ENCODE assay signal across 19 cellular contexts in the genomic region with DNA sequence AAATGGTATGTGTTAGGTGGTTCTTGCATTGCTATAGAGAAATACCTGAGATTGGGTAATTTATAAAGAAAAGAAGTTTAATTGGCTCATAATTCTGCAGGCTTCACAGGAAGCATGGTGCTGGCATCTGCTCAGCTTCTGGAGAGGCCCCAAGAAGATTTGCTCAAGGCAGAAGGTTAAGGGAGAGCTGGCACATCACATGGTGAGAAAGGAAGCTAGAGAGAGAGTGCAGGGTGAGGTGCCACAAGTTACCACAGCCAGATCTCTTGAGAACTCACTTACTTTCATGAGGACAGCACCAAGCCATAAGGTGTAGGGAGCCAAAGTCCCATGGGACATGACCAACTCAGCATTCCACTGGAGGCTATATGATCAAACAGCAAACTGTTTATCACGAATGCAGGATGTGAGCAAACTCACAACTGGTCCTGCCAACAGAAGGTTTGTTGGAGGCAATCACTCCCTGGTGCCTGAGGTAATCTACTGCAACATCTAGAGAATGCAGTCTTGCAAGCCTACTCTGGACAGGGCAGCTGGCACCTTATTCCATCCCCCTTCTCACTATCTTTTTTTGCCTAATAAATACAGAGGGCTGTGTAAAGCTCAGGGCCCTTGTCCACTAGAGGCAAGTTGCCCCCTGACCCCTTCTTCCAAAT.
"Had no signal": no experiment of that assay in that cellular context is flagged by ENCODE, and none has a peak within 500 bp of the region (broad histone marks: within the 10 kb centered on the region; RNA-seq: fewer than 3 reads in every experiment).

No MANE protein-coding gene starts in this region.

- H3K36me3 ChIP-seq: left lung, right lobe of liver, transverse colon, uterus had no signal

- H3K4me3 ChIP-seq: left lung, right lobe of liver, skin epidermis, transverse colon, uterus had no signal

- ATAC-seq: activated CD4-positive, alpha-beta T cell treated with anti-CD3 and anti-CD28 coated beads for 36 hours; left lung; right lobe of liver; stimulated activated memory B cell treated with anti-CD40 and anti-IgM and Interleukin-4, amounts not matched to agents 10 μg/mL and 1 μg/mL and 100 μg/mL, for 72 hours; T-helper 17 cell had no signal

- H3K9me3 ChIP-seq: right lobe of liver, transverse colon, uterus had no signal

- H3K4me1 ChIP-seq: right lobe of liver, transverse colon, uterus had no signal

- H3K27ac ChIP-seq: left lung, right lobe of liver, transverse colon, uterus had no signal

- H3K27me3 ChIP-seq: left lung, right lobe of liver, transverse colon, uterus had no signal

- DNase-seq: activated B cell treated with CpG ODN at 0.5 μM for 24 hours; activated CD4-positive, alpha-beta memory T cell treated with anti-CD3 and anti-CD28 coated beads for 36 hours; activated CD4-positive, alpha-beta T cell treated with anti-CD3 and anti-CD28 coated beads for 36 hours; activated naive CD4-positive, alpha-beta T cell treated with Interleukin-2 at 50 U/mL for 16 hours; activated T-cell treated with anti-CD3 and anti-CD28 coated beads, Interleukin-2, amount 50 U/mL, for 48 hours; amygdala; cortex of kidney; erythroblast; foreskin fibroblast; left lung; nucleus accumbens; posterior cingulate gyrus; right lobe of liver; stimulated activated CD4-positive, alpha-beta T cell treated with anti-CD3 and anti-CD28 coated beads, Interleukin-1b, Interleukin-23, amount 100 ng/mL, for 48 hours; T-helper 17 cell; transverse colon; uterus had no signal
